7 cellular contexts compared by ENCODE assay signal in the genomic region with DNA sequence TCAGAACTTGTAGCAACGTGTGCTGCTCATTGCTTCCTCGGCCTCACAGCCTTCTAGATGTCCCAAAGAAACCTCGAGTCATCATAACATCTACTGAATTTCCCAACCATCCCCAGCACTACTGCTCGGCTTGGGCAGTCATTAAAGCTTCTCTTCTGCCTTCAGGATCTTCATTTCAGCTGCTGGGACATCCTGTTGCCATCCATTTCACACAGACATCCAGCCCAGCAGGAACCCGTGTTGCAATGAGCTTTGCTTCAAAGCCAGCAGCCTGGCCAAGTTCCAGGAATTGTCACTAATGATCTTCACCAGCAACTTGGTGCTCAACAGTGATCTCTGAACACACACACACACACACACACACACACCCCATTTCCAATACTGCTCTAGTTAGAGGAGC. TPM values are rescaled to one million over a fixed set of nuclear protein-coding genes. Genes with fewer than 3 reads are reported as not detected.
DNase-seq lines count a peak whose midpoint lies in the region; ATAC-seq and TF ChIP-seq lines count a peak whose summit lies in the region.

No MANE protein-coding gene starts in this region.

- H3K27ac ChIP-seq in thymus (ENCODE audit: low read depth): peak overlapping the region; percentile 5

- no peak for TF ChIP-seq CTCF in astrocyte of the spinal cord (IDR thresholded peaks at IDR 0.05; ENCODE audit: low read depth, low read length)

- no peaks in the 10 kb centered on the region for H3K4me1 ChIP-seq in thymus (ENCODE audit: control insufficient read depth, insufficient read depth, low read length)

- ATAC-seq in left colon: peak; percentile 51
- no peak for ATAC-seq in HG03135 (IDR thresholded peaks at IDR 0.05; ENCODE audit: unreplicated experiment)

- WGBS in thymus: 75% methylated on average over 5 of the region's 5 CpGs

- H3K9me3 ChIP-seq in thymus (ENCODE audit: control insufficient read depth): no peaks in the 10 kb centered on the region

- no peak overlapping the region for H3K4me3 ChIP-seq in astrocyte of the spinal cord (ENCODE audit: low read depth, low read length)
- H3K4me3 ChIP-seq in thymus (ENCODE audit: low read length): no peak overlapping the region

- intact Hi-C loops in left colon (cut with DNase I, micrococcal nuclease): no loop called here

- in situ Hi-C loops in astrocyte of the spinal cord (cut with HindIII; ENCODE audit: low sequenced_read_pairs): no loop called here

- H3K27me3 ChIP-seq in thymus (ENCODE audit: control insufficient read depth, insufficient read depth): no peaks in the 10 kb centered on the region

- no peaks in the 10 kb centered on the region for H3K36me3 ChIP-seq in thymus (ENCODE audit: control insufficient read depth, insufficient read depth)

- DNase-seq in M059J (ENCODE audit: low read depth): peak; percentile 46
- DNase-seq in astrocyte of the spinal cord (ENCODE audit: low read depth, low spot score): peak; percentile 76
- DNase-seq in left colon: peak; percentile 67 to 84
- DNase-seq in activated CD4-positive, CD25-positive, alpha-beta regulatory T cell treated with anti-CD3 and anti-CD28 coated beads, Interleukin-2, amount 50 U/mL, for 72 hours: no peak
- no peak for DNase-seq in GM19238 (ENCODE audit: insufficient read length, low spot score)

RNA-seq across cellular contexts. Expression of a gene that starts 18.5 kb away (rescaled TPM):
- total RNA-seq in M059J (2014; rRNA removed; shearing (Covaris generic)): 43.9 and 47.3 TPM in 2 replicates
- 100 to 1,000 TPM; 126 to 150 TPM for total RNA-seq in left colon
- polyA plus RNA-seq in thymus: 14.7 TPM

Comparison
In these comparisons a context has a peak if more than half of its experiments do, and no peak if none do; other contexts are left out.
1. DNase-seq: peak in M059J (single experiment), astrocyte of the spinal cord (single experiment) and left colon (2 of 2); none in activated CD4-positive, CD25-positive, alpha-beta regulatory T cell treated with anti-CD3 and anti-CD28 coated beads, Interleukin-2, amount 50 U/mL, for 72 hours (single experiment) and GM19238 (single experiment).